Comparison of ENCODE assay signal across 2 cellular contexts in the genomic region with DNA sequence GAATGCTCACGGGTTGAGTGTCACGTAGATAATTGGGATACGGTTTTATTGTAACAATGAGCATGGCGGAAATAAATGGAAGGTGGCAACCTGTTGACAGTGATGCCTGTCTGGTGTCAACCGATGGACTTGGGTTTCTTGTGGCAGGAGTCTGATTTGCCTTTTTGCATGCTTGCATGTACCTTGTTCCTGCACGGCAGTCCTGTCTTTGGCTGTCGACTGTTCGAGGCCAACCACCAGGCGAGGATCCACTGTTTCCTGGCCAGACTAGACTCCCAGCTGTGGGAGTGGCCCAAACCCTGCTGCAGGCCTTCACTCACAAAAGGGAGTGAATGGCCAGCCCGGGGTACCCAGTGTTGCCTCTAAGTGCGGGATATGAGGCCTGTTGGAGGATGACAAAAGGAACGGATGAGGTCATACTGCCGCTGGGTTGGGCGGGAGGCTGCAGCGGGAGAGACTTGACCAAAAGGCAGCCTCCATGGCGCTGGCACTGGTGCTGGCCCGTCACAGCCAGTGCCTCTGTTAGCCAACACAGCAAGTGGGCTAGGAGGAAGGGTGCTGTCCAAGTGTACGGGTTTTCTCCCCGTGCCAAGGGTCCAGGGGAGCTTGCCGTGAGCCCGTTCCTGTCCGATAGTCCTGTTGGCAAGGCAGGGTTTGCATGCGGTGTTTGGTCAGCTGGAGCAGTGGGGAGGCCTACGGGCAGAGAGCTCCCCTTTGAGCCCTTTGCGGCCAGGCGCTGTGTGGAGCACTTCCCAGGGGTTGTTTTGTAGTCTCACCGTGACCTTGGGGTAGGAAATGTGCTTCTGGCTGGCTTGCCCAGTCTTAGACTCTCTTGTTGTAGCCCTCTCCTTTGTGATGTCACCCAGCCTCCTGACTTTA.
TF ChIP-seq lines count a peak whose summit lies in the region.

No MANE protein-coding gene starts in this region.

TF ChIP-seq in HEK293, 187 proteins besides CTCF, POLR2A, EP300 and RAD21 (continues in another document):
- TF ChIP-seq PRDM4 (tag by site-specific recombination; IDR thresholded peaks at IDR 0.05) = no peak; the same call in 1 of the 2 replicates
- TF ChIP-seq ZNF610 (tag by site-specific recombination; IDR thresholded peaks at IDR 0.05; ENCODE audit: borderline replicate concordance) = no peak
- TF ChIP-seq TCF7L2 (IDR thresholded peaks at IDR 0.05; ENCODE audit: borderline replicate concordance, low read depth, low read length) = no peak
- TF ChIP-seq, protein P1, sequence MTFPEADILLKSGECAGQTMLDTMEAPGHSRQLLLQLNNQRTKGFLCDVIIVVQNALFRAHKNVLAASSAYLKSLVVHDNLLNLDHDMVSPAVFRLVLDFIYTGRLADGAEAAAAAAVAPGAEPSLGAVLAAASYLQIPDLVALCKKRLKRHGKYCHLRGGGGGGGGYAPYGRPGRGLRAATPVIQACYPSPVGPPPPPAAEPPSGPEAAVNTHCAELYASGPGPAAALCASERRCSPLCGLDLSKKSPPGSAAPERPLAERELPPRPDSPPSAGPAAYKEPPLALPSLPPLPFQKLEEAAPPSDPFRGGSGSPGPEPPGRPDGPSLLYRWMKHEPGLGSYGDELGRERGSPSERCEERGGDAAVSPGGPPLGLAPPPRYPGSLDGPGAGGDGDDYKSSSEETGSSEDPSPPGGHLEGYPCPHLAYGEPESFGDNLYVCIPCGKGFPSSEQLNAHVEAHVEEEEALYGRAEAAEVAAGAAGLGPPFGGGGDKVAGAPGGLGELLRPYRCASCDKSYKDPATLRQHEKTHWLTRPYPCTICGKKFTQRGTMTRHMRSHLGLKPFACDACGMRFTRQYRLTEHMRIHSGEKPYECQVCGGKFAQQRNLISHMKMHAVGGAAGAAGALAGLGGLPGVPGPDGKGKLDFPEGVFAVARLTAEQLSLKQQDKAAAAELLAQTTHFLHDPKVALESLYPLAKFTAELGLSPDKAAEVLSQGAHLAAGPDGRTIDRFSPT (tag by site-specific recombination; IDR thresholded peaks at IDR 0.05) = peak; percentile 72; the same call in 1 of the 2 replicates
- no peak for TF ChIP-seq ZNF585B (tag by site-specific recombination; IDR thresholded peaks at IDR 0.05)
- TF ChIP-seq ZNF544 (tag by site-specific recombination; IDR thresholded peaks at IDR 0.05) = no peak
- TF ChIP-seq ZSCAN16 (tag by site-specific recombination; IDR thresholded peaks at IDR 0.05) = no peak
- no peak for TF ChIP-seq ZNF670 (tag by site-specific recombination; IDR thresholded peaks at IDR 0.05; ENCODE audit: low read depth)
- no peak for TF ChIP-seq OSR2 (tag by site-specific recombination; IDR thresholded peaks at IDR 0.05)
- 0 out of 2 replicates have a peak, but pooled peaks have one; percentile 24 for TF ChIP-seq ZNF121 (tag by site-specific recombination; IDR thresholded peaks at IDR 0.05)
- TF ChIP-seq ZFP3 (tag by site-specific recombination; IDR thresholded peaks at IDR 0.05; ENCODE audit: low read depth) = no peak
- no peak for TF ChIP-seq ZNF558 (tag by site-specific recombination; IDR thresholded peaks at IDR 0.05)
- TF ChIP-seq PATZ1 (tag by site-specific recombination; IDR thresholded peaks at IDR 0.05) = 0 out of 2 replicates have a peak, but pooled peaks have one; percentile 16
- 0 out of 2 replicates have a peak, but pooled peaks have one; percentile 18 for TF ChIP-seq ZNF600 (tag by site-specific recombination; IDR thresholded peaks at IDR 0.05)
- TF ChIP-seq ZSCAN23 (tag by site-specific recombination; IDR thresholded peaks at IDR 0.05) = no peak
- no peak for TF ChIP-seq BCL11A (tag by site-specific recombination; IDR thresholded peaks at IDR 0.05; ENCODE audit: low read depth)
- TF ChIP-seq ZNF626 (tag by site-specific recombination; IDR thresholded peaks at IDR 0.05) = no peak
- peak; percentile 61 for TF ChIP-seq ZNF335 (tag by site-specific recombination; conservative IDR thresholded peaks at IDR 0.05)
- no peak for TF ChIP-seq ZNF155 (tag by site-specific recombination; IDR thresholded peaks at IDR 0.05)
- no peak for TF ChIP-seq ZNF510 (tag by site-specific recombination; IDR thresholded peaks at IDR 0.05; ENCODE audit: insufficient replicate concordance)
- TF ChIP-seq, protein P2, sequence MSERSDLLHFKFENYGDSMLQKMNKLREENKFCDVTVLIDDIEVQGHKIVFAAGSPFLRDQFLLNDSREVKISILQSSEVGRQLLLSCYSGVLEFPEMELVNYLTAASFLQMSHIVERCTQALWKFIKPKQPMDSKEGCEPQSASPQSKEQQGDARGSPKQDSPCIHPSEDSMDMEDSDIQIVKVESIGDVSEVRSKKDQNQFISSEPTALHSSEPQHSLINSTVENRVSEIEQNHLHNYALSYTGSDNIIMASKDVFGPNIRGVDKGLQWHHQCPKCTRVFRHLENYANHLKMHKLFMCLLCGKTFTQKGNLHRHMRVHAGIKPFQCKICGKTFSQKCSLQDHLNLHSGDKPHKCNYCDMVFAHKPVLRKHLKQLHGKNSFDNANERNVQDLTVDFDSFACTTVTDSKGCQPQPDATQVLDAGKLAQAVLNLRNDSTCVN (tag by site-specific recombination; optimal IDR thresholded peaks at IDR 0.05) = peak; percentile 33
- TF ChIP-seq ZIC2 (tag by site-specific recombination; IDR thresholded peaks at IDR 0.05) = peak; percentile 83
- peak; percentile 15; the same call in 1 of the 2 replicates for TF ChIP-seq ZFP69B (tag by site-specific recombination; IDR thresholded peaks at IDR 0.05)

TF ChIP-seq in SK-N-SH, 30 proteins besides CTCF, POLR2A, EP300 and RAD21:
- TF ChIP-seq ELF1 (IDR thresholded peaks at IDR 0.05) = no peak
- peak; percentile 53 for TF ChIP-seq MAX (IDR thresholded peaks at IDR 0.05; ENCODE audit: low read depth)
- TF ChIP-seq, protein P3, sequence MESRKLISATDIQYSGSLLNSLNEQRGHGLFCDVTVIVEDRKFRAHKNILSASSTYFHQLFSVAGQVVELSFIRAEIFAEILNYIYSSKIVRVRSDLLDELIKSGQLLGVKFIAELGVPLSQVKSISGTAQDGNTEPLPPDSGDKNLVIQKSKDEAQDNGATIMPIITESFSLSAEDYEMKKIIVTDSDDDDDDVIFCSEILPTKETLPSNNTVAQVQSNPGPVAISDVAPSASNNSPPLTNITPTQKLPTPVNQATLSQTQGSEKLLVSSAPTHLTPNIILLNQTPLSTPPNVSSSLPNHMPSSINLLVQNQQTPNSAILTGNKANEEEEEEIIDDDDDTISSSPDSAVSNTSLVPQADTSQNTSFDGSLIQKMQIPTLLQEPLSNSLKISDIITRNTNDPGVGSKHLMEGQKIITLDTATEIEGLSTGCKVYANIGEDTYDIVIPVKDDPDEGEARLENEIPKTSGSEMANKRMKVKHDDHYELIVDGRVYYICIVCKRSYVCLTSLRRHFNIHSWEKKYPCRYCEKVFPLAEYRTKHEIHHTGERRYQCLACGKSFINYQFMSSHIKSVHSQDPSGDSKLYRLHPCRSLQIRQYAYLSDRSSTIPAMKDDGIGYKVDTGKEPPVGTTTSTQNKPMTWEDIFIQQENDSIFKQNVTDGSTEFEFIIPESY (IDR thresholded peaks at IDR 0.05; ENCODE audit: borderline replicate concordance, low read depth) = no peak
- TF ChIP-seq, protein P4, sequence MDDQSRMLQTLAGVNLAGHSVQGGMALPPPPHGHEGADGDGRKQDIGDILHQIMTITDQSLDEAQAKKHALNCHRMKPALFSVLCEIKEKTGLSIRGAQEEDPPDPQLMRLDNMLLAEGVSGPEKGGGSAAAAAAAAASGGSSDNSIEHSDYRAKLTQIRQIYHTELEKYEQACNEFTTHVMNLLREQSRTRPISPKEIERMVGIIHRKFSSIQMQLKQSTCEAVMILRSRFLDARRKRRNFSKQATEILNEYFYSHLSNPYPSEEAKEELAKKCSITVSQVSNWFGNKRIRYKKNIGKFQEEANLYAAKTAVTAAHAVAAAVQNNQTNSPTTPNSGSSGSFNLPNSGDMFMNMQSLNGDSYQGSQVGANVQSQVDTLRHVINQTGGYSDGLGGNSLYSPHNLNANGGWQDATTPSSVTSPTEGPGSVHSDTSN (IDR thresholded peaks at IDR 0.05) = no peak
- peak; percentile 11; the same call in 1 of the 2 replicates for TF ChIP-seq POLR2AphosphoS5 (IDR thresholded peaks at IDR 0.05; ENCODE audit: low read depth, low read length)
- TF ChIP-seq MXI1 (IDR thresholded peaks at IDR 0.05; ENCODE audit: low read depth, low read length) = peak; percentile 62; the same call in 1 of the 2 replicates
- no peak for TF ChIP-seq GABPA (IDR thresholded peaks at IDR 0.05; ENCODE audit: low read depth)
- TF ChIP-seq TEAD4 (IDR thresholded peaks at IDR 0.05; ENCODE audit: borderline replicate concordance, insufficient read depth) = no peak
- no peak for TF ChIP-seq CHD2 (IDR thresholded peaks at IDR 0.05; ENCODE audit: low read length, partially characterized antibody)
- TF ChIP-seq TCF12 (IDR thresholded peaks at IDR 0.05) = no peak
- TF ChIP-seq FOXJ3 (CRISPR knock-in tag; IDR thresholded peaks at IDR 0.05) = no peak
- TF ChIP-seq EZH2phosphoT487 (IDR thresholded peaks at IDR 0.05; ENCODE audit: borderline replicate concordance, low read depth) = no peak
